3 cellular contexts compared by ENCODE assay signal in genomic region chr6:56474531-56474930, GRCh38.
"Had no signal": no experiment of that assay in that cellular context is flagged by ENCODE, and none has a peak within 500 bp of the region (broad histone marks: within the 10 kb centered on the region; RNA-seq: fewer than 3 reads in every experiment).

No MANE protein-coding gene starts in this region.

- DNase-seq: GDM1, GF-D8 had no signal

- ATAC-seq: GM12878 had no signal

- H3K4me3 ChIP-seq: GM12878 had no signal
